1 cellular context compared by ENCODE assay signal in the genomic region with DNA sequence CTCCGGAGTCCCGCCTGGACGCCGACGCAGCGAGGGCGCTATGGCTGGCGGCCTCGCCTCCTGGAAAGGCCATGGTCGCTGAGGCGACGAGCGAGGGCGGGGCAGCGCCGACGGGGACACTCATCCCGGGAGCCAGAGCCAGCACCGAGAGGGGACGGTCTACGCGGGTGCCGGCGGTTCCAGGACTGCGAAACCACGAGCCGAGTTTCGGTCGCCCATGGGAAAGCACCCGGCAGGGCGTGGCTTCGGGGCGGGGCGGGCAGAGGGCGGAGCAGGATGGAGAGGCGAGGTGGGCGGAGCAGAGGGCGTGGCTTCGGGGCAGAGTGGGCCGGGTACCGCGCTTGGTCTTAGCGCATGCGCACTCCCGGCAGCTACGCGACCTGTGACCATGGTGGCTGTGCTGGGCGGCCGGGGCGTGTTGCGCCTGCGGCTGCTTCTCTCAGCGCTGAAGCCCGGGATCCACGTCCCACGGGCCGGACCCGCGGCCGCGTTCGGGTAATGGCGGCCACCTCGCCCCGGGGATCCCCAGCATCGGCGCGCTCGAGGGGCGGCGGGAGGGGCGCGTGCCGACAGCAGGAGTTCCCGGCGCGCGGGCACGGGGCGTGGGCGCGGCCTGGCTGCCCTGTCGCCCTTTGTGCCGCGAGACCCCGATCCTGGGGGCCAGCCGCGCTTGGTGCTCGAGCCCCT.
TF ChIP-seq lines count a peak whose summit lies in the region.

BPHL (plus strand) TSS at position 359 of the 687 bp plus-strand sequence; CDS start at position 389, 30 bp downstream.

TF ChIP-seq in WTC11, 78 proteins besides CTCF, POLR2A, EP300 and RAD21 (continued from another document):
- TF ChIP-seq ZNF532 (CRISPR knock-in tag; IDR thresholded peaks at IDR 0.05; ENCODE audit: borderline replicate concordance): no peak
- TF ChIP-seq, protein P1, sequence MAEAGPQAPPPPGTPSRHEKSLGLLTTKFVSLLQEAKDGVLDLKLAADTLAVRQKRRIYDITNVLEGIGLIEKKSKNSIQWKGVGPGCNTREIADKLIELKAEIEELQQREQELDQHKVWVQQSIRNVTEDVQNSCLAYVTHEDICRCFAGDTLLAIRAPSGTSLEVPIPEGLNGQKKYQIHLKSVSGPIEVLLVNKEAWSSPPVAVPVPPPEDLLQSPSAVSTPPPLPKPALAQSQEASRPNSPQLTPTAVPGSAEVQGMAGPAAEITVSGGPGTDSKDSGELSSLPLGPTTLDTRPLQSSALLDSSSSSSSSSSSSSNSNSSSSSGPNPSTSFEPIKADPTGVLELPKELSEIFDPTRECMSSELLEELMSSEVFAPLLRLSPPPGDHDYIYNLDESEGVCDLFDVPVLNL (CRISPR knock-in tag; IDR thresholded peaks at IDR 0.05; ENCODE audit: borderline replicate concordance, low read depth): peak; percentile 62; the same call in 1 of the 2 replicates
- TF ChIP-seq, protein P2, sequence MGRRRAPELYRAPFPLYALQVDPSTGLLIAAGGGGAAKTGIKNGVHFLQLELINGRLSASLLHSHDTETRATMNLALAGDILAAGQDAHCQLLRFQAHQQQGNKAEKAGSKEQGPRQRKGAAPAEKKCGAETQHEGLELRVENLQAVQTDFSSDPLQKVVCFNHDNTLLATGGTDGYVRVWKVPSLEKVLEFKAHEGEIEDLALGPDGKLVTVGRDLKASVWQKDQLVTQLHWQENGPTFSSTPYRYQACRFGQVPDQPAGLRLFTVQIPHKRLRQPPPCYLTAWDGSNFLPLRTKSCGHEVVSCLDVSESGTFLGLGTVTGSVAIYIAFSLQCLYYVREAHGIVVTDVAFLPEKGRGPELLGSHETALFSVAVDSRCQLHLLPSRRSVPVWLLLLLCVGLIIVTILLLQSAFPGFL (CRISPR knock-in tag; IDR thresholded peaks at IDR 0.05; ENCODE audit: borderline replicate concordance): peak; percentile 73; the same call in 1 of the 2 replicates
- no peak for TF ChIP-seq ZNF121 (CRISPR knock-in tag; IDR thresholded peaks at IDR 0.05)
- TF ChIP-seq, protein P3, sequence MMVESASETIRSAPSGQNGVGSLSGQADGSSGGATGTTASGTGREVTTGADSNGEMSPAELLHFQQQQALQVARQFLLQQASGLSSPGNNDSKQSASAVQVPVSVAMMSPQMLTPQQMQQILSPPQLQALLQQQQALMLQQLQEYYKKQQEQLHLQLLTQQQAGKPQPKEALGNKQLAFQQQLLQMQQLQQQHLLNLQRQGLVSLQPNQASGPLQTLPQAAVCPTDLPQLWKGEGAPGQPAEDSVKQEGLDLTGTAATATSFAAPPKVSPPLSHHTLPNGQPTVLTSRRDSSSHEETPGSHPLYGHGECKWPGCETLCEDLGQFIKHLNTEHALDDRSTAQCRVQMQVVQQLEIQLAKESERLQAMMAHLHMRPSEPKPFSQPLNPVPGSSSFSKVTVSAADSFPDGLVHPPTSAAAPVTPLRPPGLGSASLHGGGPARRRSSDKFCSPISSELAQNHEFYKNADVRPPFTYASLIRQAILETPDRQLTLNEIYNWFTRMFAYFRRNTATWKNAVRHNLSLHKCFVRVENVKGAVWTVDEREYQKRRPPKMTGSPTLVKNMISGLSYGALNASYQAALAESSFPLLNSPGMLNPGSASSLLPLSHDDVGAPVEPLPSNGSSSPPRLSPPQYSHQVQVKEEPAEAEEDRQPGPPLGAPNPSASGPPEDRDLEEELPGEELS (CRISPR knock-in tag; IDR thresholded peaks at IDR 0.05): 0 out of 2 replicates have a peak, but pooled peaks have one; percentile 14
- TF ChIP-seq NR1H2 (CRISPR knock-in tag; IDR thresholded peaks at IDR 0.05): no peak
- 0 out of 2 replicates have a peak, but pooled peaks have one; percentile 47 for TF ChIP-seq CREB1 (CRISPR knock-in tag; IDR thresholded peaks at IDR 0.05)
- TF ChIP-seq, protein P4, sequence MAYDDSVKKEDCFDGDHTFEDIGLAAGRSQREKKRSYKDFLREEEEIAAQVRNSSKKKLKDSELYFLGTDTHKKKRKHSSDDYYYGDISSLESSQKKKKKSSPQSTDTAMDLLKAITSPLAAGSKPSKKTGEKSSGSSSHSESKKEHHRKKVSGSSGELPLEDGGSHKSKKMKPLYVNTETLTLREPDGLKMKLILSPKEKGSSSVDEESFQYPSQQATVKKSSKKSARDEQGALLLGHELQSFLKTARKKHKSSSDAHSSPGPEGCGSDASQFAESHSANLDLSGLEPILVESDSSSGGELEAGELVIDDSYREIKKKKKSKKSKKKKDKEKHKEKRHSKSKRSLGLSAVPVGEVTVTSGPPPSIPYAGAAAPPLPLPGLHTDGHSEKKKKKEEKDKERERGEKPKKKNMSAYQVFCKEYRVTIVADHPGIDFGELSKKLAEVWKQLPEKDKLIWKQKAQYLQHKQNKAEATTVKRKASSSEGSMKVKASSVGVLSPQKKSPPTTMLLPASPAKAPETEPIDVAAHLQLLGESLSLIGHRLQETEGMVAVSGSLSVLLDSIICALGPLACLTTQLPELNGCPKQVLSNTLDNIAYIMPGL (CRISPR knock-in tag; IDR thresholded peaks at IDR 0.05): peak; percentile 93
- peak; percentile 73; the same call in 1 of the 2 replicates for TF ChIP-seq ZNF219 (CRISPR knock-in tag; IDR thresholded peaks at IDR 0.05; ENCODE audit: borderline replicate concordance)
- TF ChIP-seq RELA (CRISPR knock-in tag; IDR thresholded peaks at IDR 0.05; ENCODE audit: borderline replicate concordance): peak; percentile 76; the same call in 1 of the 2 replicates
- peak; percentile 27; the same call in 1 of the 2 replicates for TF ChIP-seq FOXK1 (CRISPR knock-in tag; IDR thresholded peaks at IDR 0.05)
- TF ChIP-seq NFATC4 (CRISPR knock-in tag; IDR thresholded peaks at IDR 0.05): no peak
- peak; percentile 88 for TF ChIP-seq MAX (CRISPR knock-in tag; IDR thresholded peaks at IDR 0.05)
- TF ChIP-seq TCF7 (CRISPR knock-in tag; IDR thresholded peaks at IDR 0.05; ENCODE audit: low read depth): peak; percentile 29; the same call in 1 of the 2 replicates
- peak; percentile 98; the same call in 1 of the 2 replicates for TF ChIP-seq KAT7 (CRISPR knock-in tag; IDR thresholded peaks at IDR 0.05; ENCODE audit: borderline replicate concordance)
- TF ChIP-seq ZNF263 (CRISPR knock-in tag; IDR thresholded peaks at IDR 0.05; ENCODE audit: low read depth): no peak
- no peak for TF ChIP-seq ELF4 (CRISPR knock-in tag; IDR thresholded peaks at IDR 0.05; ENCODE audit: low read depth)
- TF ChIP-seq ESRRA (CRISPR knock-in tag; IDR thresholded peaks at IDR 0.05; ENCODE audit: borderline replicate concordance): 0 out of 2 replicates have a peak, but pooled peaks have one; percentile 18
- peak; percentile 82 for TF ChIP-seq TEAD1 (CRISPR knock-in tag; IDR thresholded peaks at IDR 0.05)
- TF ChIP-seq ARID4B (CRISPR knock-in tag; IDR thresholded peaks at IDR 0.05; ENCODE audit: borderline replicate concordance): 0 out of 2 replicates have a peak, but pooled peaks have one; percentile 54
- TF ChIP-seq, protein P5, sequence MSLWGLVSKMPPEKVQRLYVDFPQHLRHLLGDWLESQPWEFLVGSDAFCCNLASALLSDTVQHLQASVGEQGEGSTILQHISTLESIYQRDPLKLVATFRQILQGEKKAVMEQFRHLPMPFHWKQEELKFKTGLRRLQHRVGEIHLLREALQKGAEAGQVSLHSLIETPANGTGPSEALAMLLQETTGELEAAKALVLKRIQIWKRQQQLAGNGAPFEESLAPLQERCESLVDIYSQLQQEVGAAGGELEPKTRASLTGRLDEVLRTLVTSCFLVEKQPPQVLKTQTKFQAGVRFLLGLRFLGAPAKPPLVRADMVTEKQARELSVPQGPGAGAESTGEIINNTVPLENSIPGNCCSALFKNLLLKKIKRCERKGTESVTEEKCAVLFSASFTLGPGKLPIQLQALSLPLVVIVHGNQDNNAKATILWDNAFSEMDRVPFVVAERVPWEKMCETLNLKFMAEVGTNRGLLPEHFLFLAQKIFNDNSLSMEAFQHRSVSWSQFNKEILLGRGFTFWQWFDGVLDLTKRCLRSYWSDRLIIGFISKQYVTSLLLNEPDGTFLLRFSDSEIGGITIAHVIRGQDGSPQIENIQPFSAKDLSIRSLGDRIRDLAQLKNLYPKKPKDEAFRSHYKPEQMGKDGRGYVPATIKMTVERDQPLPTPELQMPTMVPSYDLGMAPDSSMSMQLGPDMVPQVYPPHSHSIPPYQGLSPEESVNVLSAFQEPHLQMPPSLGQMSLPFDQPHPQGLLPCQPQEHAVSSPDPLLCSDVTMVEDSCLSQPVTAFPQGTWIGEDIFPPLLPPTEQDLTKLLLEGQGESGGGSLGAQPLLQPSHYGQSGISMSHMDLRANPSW (CRISPR knock-in tag; conservative IDR thresholded peaks at IDR 0.05; ENCODE audit: low read depth): no peak
- peak; percentile 97 for TF ChIP-seq SP1 (CRISPR knock-in tag; conservative IDR thresholded peaks at IDR 0.05)
- TF ChIP-seq OVOL2 (CRISPR knock-in tag; IDR thresholded peaks at IDR 0.05; ENCODE audit: borderline replicate concordance): no peak
- TF ChIP-seq MLX (CRISPR knock-in tag; IDR thresholded peaks at IDR 0.05): 0 out of 2 replicates have a peak, but pooled peaks have one; percentile 80
- TF ChIP-seq EMX1 (CRISPR knock-in tag; IDR thresholded peaks at IDR 0.05): no peak; the same call in 1 of the 2 replicates
- peak; percentile 64 for TF ChIP-seq FOXP1 (CRISPR knock-in tag; IDR thresholded peaks at IDR 0.05; ENCODE audit: borderline replicate concordance)
- peak; percentile 84 for TF ChIP-seq GABPB1 (CRISPR knock-in tag; IDR thresholded peaks at IDR 0.05)
- TF ChIP-seq ATF1 (CRISPR knock-in tag; IDR thresholded peaks at IDR 0.05): no peak
- TF ChIP-seq CREM (CRISPR knock-in tag; IDR thresholded peaks at IDR 0.05): no peak
